ENCODE assay signal across 8 cellular contexts in genomic region chr16:67841198-67841815, GRCh38. TPM values are rescaled to one million over a fixed set of nuclear protein-coding genes. Genes with fewer than 3 reads are reported as not detected.
DNase-seq lines count a peak whose midpoint lies in the region; ATAC-seq and TF ChIP-seq lines count a peak whose summit lies in the region.

No MANE protein-coding gene starts in this region.

- H3K27me3 Mint-ChIP-seq in Calu3 (ENCODE audit: unreplicated experiment) (no peaks in the 10 kb centered on the region), osteocyte (ENCODE audit: unreplicated experiment) (no peaks in the 10 kb centered on the region)

- H3K36me3 ChIP-seq in Peyer's patch (no peaks in the 10 kb centered on the region), esophagus (ENCODE audit: control insufficient read depth in 2 of 2, insufficient read depth in 2 of 2, low read length in 1 of 2) (no peaks in the 10 kb centered on the region)

- no peak for TF ChIP-seq POLR2A in Peyer's patch (IDR thresholded peaks at IDR 0.05)

- TF ChIP-seq CTCF in Calu3 (IDR thresholded peaks at IDR 0.05; ENCODE audit: unreplicated experiment): no peak
- TF ChIP-seq CTCF in Peyer's patch (IDR thresholded peaks at IDR 0.05): no peak
- TF ChIP-seq CTCF in osteocyte (IDR thresholded peaks at IDR 0.05): no peak

- H3K9me3 ChIP-seq in Peyer's patch: no peaks in the 10 kb centered on the region
- no peaks in the 10 kb centered on the region for H3K9me3 ChIP-seq in esophagus (ENCODE audit: control insufficient read depth in 2 of 2, insufficient read depth in 1 of 2, low read depth in 1 of 2, low read length in 1 of 2)

- peaks cover 0 to 34% (median 27%) of the 10 kb centered on the region in 4 donors for H3K4me1 ChIP-seq in Peyer's patch
- H3K4me1 ChIP-seq in esophagus (ENCODE audit: control insufficient read depth in 2 of 2, insufficient read depth in 2 of 2, low read length in 1 of 2): peaks cover 3 to 24% of the 10 kb centered on the region in 2 donors

- H3K27ac ChIP-seq in Peyer's patch: peak overlapping the region; percentile 96 to 100 (median 99)
- H3K27ac ChIP-seq in esophagus (ENCODE audit: low read depth in 2 of 2, low read length in 1 of 2): peak overlapping the region; percentile 100

- intact Hi-C loops in Calu3 (cut with micrococcal nuclease; ENCODE audit: unreplicated experiment): no loop called here

- peaks cover 36% of the 10 kb centered on the region for H3K4me1 Mint-ChIP-seq in Calu3 (ENCODE audit: low read depth, unreplicated experiment)
- peaks cover 39% of the 10 kb centered on the region for H3K4me1 Mint-ChIP-seq in osteocyte (ENCODE audit: unreplicated experiment)

- WGBS in esophagus, 2 donors: 37 to 47% methylated on average over 17 of the region's 17 CpGs

- H3K36me3 Mint-ChIP-seq in Calu3 (ENCODE audit: insufficient read depth, unreplicated experiment): peaks cover 40% of the 10 kb centered on the region
- H3K36me3 Mint-ChIP-seq in osteocyte (ENCODE audit: unreplicated experiment): no peaks in the 10 kb centered on the region

- H3K4me3 Mint-ChIP-seq in Calu3 (ENCODE audit: low read depth, unreplicated experiment) (peak overlapping the region; percentile 99), osteocyte (ENCODE audit: unreplicated experiment) (peak overlapping the region; percentile 92)

- H3K27me3 ChIP-seq in Peyer's patch (no peaks in the 10 kb centered on the region), esophagus (ENCODE audit: control insufficient read depth in 1 of 2, insufficient read depth in 2 of 2, low read length in 2 of 2) (no peaks in the 10 kb centered on the region)

- no TSS peak for BruUV-seq in Calu3 (replicated peaks; lab: Mats Ljungman, UMichigan)

- H3K9me3 Mint-ChIP-seq in Calu3 (ENCODE audit: low read depth, unreplicated experiment): no peaks in the 10 kb centered on the region
- H3K9me3 Mint-ChIP-seq in osteocyte (ENCODE audit: unreplicated experiment): no peaks in the 10 kb centered on the region

- ATAC-seq in HG03196 (IDR thresholded peaks at IDR 0.05; ENCODE audit: unreplicated experiment): no peak

- DNase-seq in Calu3 (no peak), Peyer's patch (no peak), osteocyte (ENCODE audit: extremely low spot score, unreplicated experiment) (no peak), AG08396 (ENCODE audit: low spot score) (no peak), foreskin melanocyte (no peak), pons (ENCODE audit: low spot score) (no peak)

- peak overlapping the region; percentile 79 to 98 (median 83) for H3K4me3 ChIP-seq in Peyer's patch
- H3K4me3 ChIP-seq in esophagus (ENCODE audit: low read depth in 1 of 2, low read length in 2 of 2): peak overlapping the region; percentile 78 to 90

- H3K27ac Mint-ChIP-seq in Calu3 (ENCODE audit: unreplicated experiment) (peak overlapping the region; percentile 82), osteocyte (ENCODE audit: unreplicated experiment) (peak overlapping the region; percentile 99)

- CTCF ChIA-PET in Calu3 (lab: Charles Lee): interaction anchor here (0.6 to 1.7 kb wide), 2 partner anchors 52 to 94 kb away, joined by 4 to 7 read pairs; partner anchors contain the start of gene PSKH1

RNA-seq across cellular contexts. Expression of gene THAP11, which starts 0.8 kb away (rescaled TPM):
- total RNA-seq in Calu3 (2022) (38.3 and 39.1 TPM in 2 replicates), Peyer's patch (10 to 100 TPM; 23.9 to 38.2 (median 31.7) TPM), osteocyte (29.5 and 30.0 TPM in 2 replicates)
- polyA plus RNA-seq in esophagus: 10 to 100 TPM in 1 of 2 donors, 1 to 10 TPM in 1; 6.8 to 17.9 TPM

RNA-seq across cellular contexts. Expression of gene NUTF2, which starts 5.4 kb away (rescaled TPM):
- total RNA-seq in Calu3 (2022) (210 and 224 TPM in 2 replicates), Peyer's patch (10 to 100 TPM; 55.5 to 82.5 (median 69.1) TPM), osteocyte (121 and 125 TPM in 2 replicates)
- 100 to 1,000 TPM in 1 of 2 donors, 10 to 100 TPM in 1; 95.4 to 109 TPM for polyA plus RNA-seq in esophagus

RNA-seq across cellular contexts. Expression of gene CENPT, which starts 6.2 kb away (rescaled TPM):
- total RNA-seq in Calu3 (2022): 46.8 and 54.3 TPM in 2 replicates
- 100 to 1,000 TPM in 2 of 4 donors, 10 to 100 TPM in 2; 64.8 to 138 (median 94.6) TPM for total RNA-seq in Peyer's patch
- 10 to 100 TPM; 35.5 to 65.0 TPM for polyA plus RNA-seq in esophagus
- total RNA-seq in osteocyte: 46.3 and 51.2 TPM in 2 replicates

RNA-seq across cellular contexts. Expression of gene EDC4, which starts 31.5 kb away (rescaled TPM):
- total RNA-seq in Calu3 (2022) (85.8 and 88.1 TPM in 2 replicates), Peyer's patch (100 to 1,000 TPM in 2 of 4 donors, 10 to 100 TPM in 2; 94.2 to 154 (median 114) TPM), osteocyte (68.2 and 75.4 TPM in 2 replicates)
- 10 to 100 TPM; 26.9 to 27.7 TPM for polyA plus RNA-seq in esophagus

RNA-seq across cellular contexts. Expression of gene TSNAXIP1, which starts 34.6 kb away (rescaled TPM):
- total RNA-seq in Calu3 (2022): 1.0 and 1.3 TPM in 2 replicates
- 1 to 10 TPM in 1 of 4 donors, under 1 TPM in 2, not detected in 1; 0.35 to 7.4 (median 0.94) TPM for total RNA-seq in Peyer's patch
- 1 to 10 TPM in 1 of 2 donors, under 1 TPM in 1; 0.72 to 1.8 TPM for polyA plus RNA-seq in esophagus
- total RNA-seq in osteocyte: 3.6 and 4.1 TPM in 2 replicates
